10 cellular contexts compared by ENCODE assay signal in genomic region chr4:184645904-184646610, GRCh38. TPM values are rescaled to one million over a fixed set of nuclear protein-coding genes. Genes with fewer than 3 reads are reported as not detected.
DNase-seq lines count a peak whose midpoint lies in the region; ATAC-seq, FAIRE-seq and TF ChIP-seq lines count a peak whose summit lies in the region.
"Had no signal": no experiment of that assay in that cellular context is flagged by ENCODE, and none has a peak within 500 bp of the region (broad histone marks: within the 10 kb centered on the region; RNA-seq: fewer than 3 reads in every experiment).

No MANE protein-coding gene starts in this region.

- no peak for DNase-seq in activated T-cell treated with anti-CD3 and anti-CD28 coated beads, Interleukin-2, amount 50 U/mL, for 4 hours
- DNase-seq in activated T-cell treated with anti-CD3 and anti-CD28 coated beads, Interleukin-2, amount 50 U/mL, for 48 hours: no peak
- DNase-seq in WTC11 (ENCODE audit: low spot score): no peak
- DNase-seq in head of caudate nucleus: peak in 30 of 42 donors; percentile 11 to 78 (median 46)
- DNase-seq in stimulated activated naive CD8-positive, alpha-beta T cell treated with anti-CD3 and anti-CD28 coated beads, Interleukin-15, amount 100 ng/mL, for 72 hours: no peak
- DNase-seq in foreskin keratinocyte: no peak
- no peak for DNase-seq in GOT3 (lab: John Stamatoyannopoulos, UW)
- no peak for DNase-seq in D721Med (ENCODE audit: insufficient read length, low spot score)
- DNase-seq: NCI-H1105 treated with DMSO at 0.1 percent for 48 hours, SJCRH30 had no signal

- peaks cover 13% of the 10 kb centered on the region for H3K4me1 ChIP-seq in foreskin keratinocyte

- CTCF ChIA-PET in WTC11 (lab: Charles Lee): no interaction called here

- H3K27me3 ChIP-seq in foreskin keratinocyte: no peaks in the 10 kb centered on the region
- H3K27me3 ChIP-seq: SJCRH30 had no signal

- peak overlapping the region; percentile 97 for H3K4me3 Mint-ChIP-seq in activated T-cell treated with anti-CD3 and anti-CD28 coated beads, Interleukin-2, amount 50 U/mL, for 4 hours
- peak overlapping the region; percentile 88 for H3K4me3 Mint-ChIP-seq in WTC11
- peak overlapping the region; percentile 91 to 92 for H3K4me3 Mint-ChIP-seq in stimulated activated naive CD8-positive, alpha-beta T cell treated with anti-CD3 and anti-CD28 coated beads, Interleukin-15, amount 100 ng/mL, for 72 hours

- no peak for FAIRE-seq in D721Med (lab: Jason Lieb, UNC)

- POLR2A ChIA-PET in WTC11 (lab: Charles Lee): no interaction called here

- intact Hi-C loops in head of caudate nucleus (cut with DNase I): loop anchor here (5.0 kb wide), 3 partner anchors 86 to 374 kb away; partner anchors contain the start of genes ACSL1 and CENPU

- no peak for TF ChIP-seq CTCF in WTC11 (IDR thresholded peaks at IDR 0.05)
- no peak for TF ChIP-seq CTCF in foreskin keratinocyte (conservative IDR thresholded peaks at IDR 0.05)
- TF ChIP-seq CTCF in D721Med (IDR thresholded peaks at IDR 0.05; ENCODE audit: insufficient read depth, missing control alignments): no peak

- no peaks in the 10 kb centered on the region for H3K27me3 Mint-ChIP-seq in activated T-cell treated with anti-CD3 and anti-CD28 coated beads, Interleukin-2, amount 50 U/mL, for 4 hours (ENCODE audit: low read depth)
- no peaks in the 10 kb centered on the region for H3K27me3 Mint-ChIP-seq in WTC11 (ENCODE audit: low read depth)
- H3K27me3 Mint-ChIP-seq in stimulated activated naive CD8-positive, alpha-beta T cell treated with anti-CD3 and anti-CD28 coated beads, Interleukin-15, amount 100 ng/mL, for 72 hours: no peaks in the 10 kb centered on the region

- ATAC-seq in activated T-cell treated with anti-CD3 and anti-CD28 coated beads, Interleukin-2, amount 50 U/mL, for 4 hours: no peak
- ATAC-seq in WTC11 (no peak), foreskin keratinocyte (no peak)
- ATAC-seq in stimulated activated naive CD8-positive, alpha-beta T cell treated with anti-CD3 and anti-CD28 coated beads, Interleukin-15, amount 100 ng/mL, for 72 hours: no peak

- no peaks in the 10 kb centered on the region for H3K9me3 Mint-ChIP-seq in activated T-cell treated with anti-CD3 and anti-CD28 coated beads, Interleukin-2, amount 50 U/mL, for 4 hours
- no peaks in the 10 kb centered on the region for H3K9me3 Mint-ChIP-seq in WTC11
- H3K9me3 Mint-ChIP-seq in stimulated activated naive CD8-positive, alpha-beta T cell treated with anti-CD3 and anti-CD28 coated beads, Interleukin-15, amount 100 ng/mL, for 72 hours: no peaks in the 10 kb centered on the region

- peak overlapping the region; percentile 16; the same call in 1 of the 2 replicates for H3K27ac Mint-ChIP-seq in WTC11
- H3K27ac Mint-ChIP-seq in stimulated activated naive CD8-positive, alpha-beta T cell treated with anti-CD3 and anti-CD28 coated beads, Interleukin-15, amount 100 ng/mL, for 72 hours: no peak overlapping the region

- no peak overlapping the region for H3K27ac ChIP-seq in foreskin keratinocyte
- H3K27ac ChIP-seq: SJCRH30 had no signal

- peaks cover 65% of the 10 kb centered on the region for H3K4me1 Mint-ChIP-seq in activated T-cell treated with anti-CD3 and anti-CD28 coated beads, Interleukin-2, amount 50 U/mL, for 4 hours (ENCODE audit: low read depth)
- H3K4me1 Mint-ChIP-seq in WTC11: peaks cover 72% of the 10 kb centered on the region
- peaks cover 65% of the 10 kb centered on the region for H3K4me1 Mint-ChIP-seq in stimulated activated naive CD8-positive, alpha-beta T cell treated with anti-CD3 and anti-CD28 coated beads, Interleukin-15, amount 100 ng/mL, for 72 hours

- H3K36me3 Mint-ChIP-seq in activated T-cell treated with anti-CD3 and anti-CD28 coated beads, Interleukin-2, amount 50 U/mL, for 4 hours (ENCODE audit: insufficient read depth): peaks cover 22% of the 10 kb centered on the region
- H3K36me3 Mint-ChIP-seq in WTC11: no peaks in the 10 kb centered on the region; the same call in 1 of the 2 replicates

TF ChIP-seq in WTC11, 78 proteins besides CTCF, POLR2A, EP300 and RAD21:
- TF ChIP-seq TCF7 (CRISPR knock-in tag; IDR thresholded peaks at IDR 0.05; ENCODE audit: low read depth) (no peak), USF2 (CRISPR knock-in tag; IDR thresholded peaks at IDR 0.05) (peak; percentile 45; the same call in 1 of the 2 replicates)

RNA-seq across cellular contexts. Expression of gene CASP3, which starts 3.2 kb away (rescaled TPM):
- 10 to 100 TPM; 38.0 to 39.5 (median 38.6) TPM for total RNA-seq in activated T-cell treated with anti-CD3 and anti-CD28 coated beads, Interleukin-2, amount 50 U/mL, for 4 hours
- 54.2 to 78.9 TPM (median 63.2 TPM) in 3 replicates for total RNA-seq in WTC11 (2021)
- 36.4 and 38.0 TPM in 2 replicates for total RNA-seq in foreskin keratinocyte
- polyA plus RNA-seq in foreskin keratinocyte: 20.8 and 23.2 TPM in 2 replicates

RNA-seq across cellular contexts. Expression of gene PRIMPOL, which starts 3.5 kb away (rescaled TPM):
- total RNA-seq in activated T-cell treated with anti-CD3 and anti-CD28 coated beads, Interleukin-2, amount 50 U/mL, for 4 hours: 1 to 10 TPM; 6.6 to 6.9 (median 6.7) TPM
- total RNA-seq in WTC11 (2021) (8.3 to 13.4 TPM (median 9.6 TPM) in 3 replicates), foreskin keratinocyte (15.9 and 16.9 TPM in 2 replicates)
- 13.2 and 15.3 TPM in 2 replicates for polyA plus RNA-seq in foreskin keratinocyte

Comparison
In these comparisons a context has a peak if more than half of its experiments do, and no peak if none do; other contexts are left out.
1. DNase-seq: peak in head of caudate nucleus (30 of 42); none in activated T-cell treated with anti-CD3 and anti-CD28 coated beads, Interleukin-2, amount 50 U/mL, for 4 hours (single experiment), activated T-cell treated with anti-CD3 and anti-CD28 coated beads, Interleukin-2, amount 50 U/mL, for 48 hours (0 of 2), WTC11 (single experiment), stimulated activated naive CD8-positive, alpha-beta T cell treated with anti-CD3 and anti-CD28 coated beads, Interleukin-15, amount 100 ng/mL, for 72 hours (0 of 2), foreskin keratinocyte (0 of 2), GOT3 (single experiment) and D721Med (single experiment).
2. Peak in every context shown above with its lines, with median percentiles within 50 percentile points of each other: H3K4me3 Mint-ChIP-seq.